ENCODE assay signal across 29 cellular contexts in genomic region chr6:141139461-141139860, GRCh38.
A peak's percentile ranks its signal among the peaks of the same experiment; 100 is the strongest.
DNase-seq lines count a peak whose midpoint lies in the region; ATAC-seq and FAIRE-seq lines count a peak whose summit lies in the region.
"Had no signal": no experiment of that assay in that cellular context is flagged by ENCODE, and none has a peak within 500 bp of the region (broad histone marks: within the 10 kb centered on the region; RNA-seq: fewer than 3 reads in every experiment).

No MANE protein-coding gene starts in this region.

- H3K27me3 ChIP-seq in small intestine (ENCODE audit: control insufficient read depth in 2 of 2, insufficient read depth in 2 of 2, low read length in 2 of 2), result no peaks in the 10 kb centered on the region
- H3K27me3 ChIP-seq: BE2C; BLaER1; BLaER1 treated with 17β-estradiol and CSF1 and Interleukin-3, amounts not matched to agents 10 nM and 100 nM had no signal

- WGBS in small intestine, 3 donors, result 85 to 94% (median 87%) methylated on average over 10 of the region's 10 CpGs

- H3K4me1 ChIP-seq in small intestine (ENCODE audit: control insufficient read depth in 2 of 2, insufficient read depth in 1 of 2, low read depth in 1 of 2, low read length in 1 of 2), result no peaks in the 10 kb centered on the region
- H3K4me1 ChIP-seq: A549, BE2C, BLaER1, Caco-2 had no signal

- ATAC-seq in GM21717 (IDR thresholded peaks at IDR 0.05; ENCODE audit: unreplicated experiment), result no peak
- ATAC-seq: A549; CD8-positive, alpha-beta T cell had no signal

- H3K36me3 ChIP-seq in small intestine (ENCODE audit: control insufficient read depth in 2 of 2, insufficient read depth in 2 of 2, low read length in 2 of 2), result no peaks in the 10 kb centered on the region
- H3K36me3 ChIP-seq: BE2C; BLaER1; BLaER1 treated with 17β-estradiol and CSF1 and Interleukin-3, amounts not matched to agents 10 nM and 100 nM had no signal

- no peaks in the 10 kb centered on the region for H3K9me3 ChIP-seq in small intestine (ENCODE audit: control insufficient read depth, low read depth)
- H3K9me3 ChIP-seq: A549; BE2C; BLaER1; BLaER1 treated with 17β-estradiol and CSF1 and Interleukin-3, amounts not matched to agents 10 nM and 100 nM; Caco-2 had no signal

- FAIRE-seq in small intestine (lab: Jason Lieb, UNC), result peak; percentile 15
- FAIRE-seq: A204.1, A549, D721Med had no signal

- no peak overlapping the region for H3K27ac ChIP-seq in small intestine (ENCODE audit: low read depth in 1 of 2, low read length in 1 of 2)
- H3K27ac ChIP-seq: 22Rv1; A549; BLaER1; BLaER1 treated with 17β-estradiol and CSF1 and Interleukin-3, amounts not matched to agents 10 nM and 100 nM; C4-2B had no signal

- no peak overlapping the region for H3K4me3 ChIP-seq in small intestine (ENCODE audit: low read depth in 1 of 2, low read length in 2 of 2)
- H3K4me3 ChIP-seq: A549; BLaER1; BLaER1 treated with 17β-estradiol and CSF1 and Interleukin-3, amounts not matched to agents 10 nM and 100 nM had no signal

- no peak for DNase-seq in small intestine
- DNase-seq: 8988T; ACHN; AML-193; BE2C; C1 segment of cervical spinal cord; Caco-2; Calu3; CD4-positive, alpha-beta memory T cell; CD4-positive, alpha-beta T cell; CD4-positive, CD25-positive, alpha-beta regulatory T cell; CD8-positive, alpha-beta memory T cell; CD8-positive, alpha-beta T cell; COR-L47; DMS 273 treated with DMSO at 0.1 percent for 48 hours; DMS153; DMS53; DMS79; DMS79 treated with DMSO at 0.1 percent for 48 hours; DND-41; EL had no signal
